Comparison of ENCODE assay signal across 9 cellular contexts in the genomic region with DNA sequence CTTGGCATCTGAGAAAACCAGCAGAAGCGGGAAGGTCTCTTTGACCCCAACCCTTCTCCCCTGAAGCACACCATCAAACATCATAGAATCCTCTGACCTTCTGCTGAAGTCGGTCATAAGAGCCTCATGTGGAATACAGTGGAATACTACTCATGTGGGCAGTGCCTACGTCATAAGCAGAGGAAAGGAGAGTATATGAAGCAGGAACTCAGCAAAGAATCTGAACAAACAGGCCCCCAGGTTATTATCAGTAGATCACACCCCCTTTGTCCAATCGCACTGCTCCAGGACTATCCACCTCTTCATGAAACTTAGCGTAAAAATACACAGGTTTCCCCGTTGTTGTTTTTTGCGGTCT.
"Had no signal": no experiment of that assay in that cellular context is flagged by ENCODE, and none has a peak within 500 bp of the region (broad histone marks: within the 10 kb centered on the region; RNA-seq: fewer than 3 reads in every experiment).

No MANE protein-coding gene starts in this region.

- H3K36me3 ChIP-seq: HAP-1 had no signal

- ATAC-seq: HCT116, HepG2 had no signal

- H3K4me3 ChIP-seq: GM23248, HAP-1 had no signal

- H3K27ac ChIP-seq: GM23248, HL-60, KMS-11 had no signal

- H3K4me1 ChIP-seq: HAP-1 had no signal

- DNase-seq: GM23248, GOT3, HFFc6, Karpas-422 had no signal
